27 cellular contexts compared by ENCODE assay signal in genomic region chr6:27415898-27416297, GRCh38.
"Had no signal": no experiment of that assay in that cellular context is flagged by ENCODE, and none has a peak within 500 bp of the region (broad histone marks: within the 10 kb centered on the region; RNA-seq: fewer than 3 reads in every experiment).

No MANE protein-coding gene starts in this region.

- H3K4me2 ChIP-seq: hepatocyte, neural progenitor cell had no signal

- H2AFZ ChIP-seq: hepatocyte, neural progenitor cell had no signal

- H3K4me3 ChIP-seq: hepatocyte, left ventricle myocardium inferior, lung, neural progenitor cell, ovary, right atrium auricular region, skin epidermis, stomach, thoracic aorta, tibial artery, upper lobe of right lung had no signal

- H3K79me2 ChIP-seq: hepatocyte had no signal

- H3K36me3 ChIP-seq: left ventricle myocardium inferior, neural progenitor cell, neutrophil, ovary, right atrium auricular region, stomach, thoracic aorta, tibial artery, upper lobe of right lung had no signal

- ATAC-seq: natural killer cell; sciatic nerve; stimulated activated naive B cell treated with anti-CD40 and anti-IgM and Interleukin-4, amounts not matched to agents 10 μg/mL and 1 μg/mL and 100 μg/mL, for 72 hours; stimulated activated naive CD8-positive, alpha-beta T cell treated with anti-CD3 and anti-CD28 coated beads, Interleukin-15, Interleukin-2, amounts not matched to agents 100 U/mL and 50 U/mL, for 24 hours; upper lobe of right lung had no signal

- H3K9me3 ChIP-seq: neutrophil, ovary, right atrium auricular region, stomach, thoracic aorta, tibial artery, upper lobe of right lung had no signal

- DNase-seq: islet precursor cell; left ventricle myocardium inferior; mesendoderm; naive B cell; natural killer cell; nephron progenitor cell; occipital lobe; ovary; stimulated activated CD4-positive, alpha-beta T cell treated with anti-CD3 and anti-CD28 coated beads, Interleukin-12 subunit alpha, Interleukin-12 subunit beta, amount 100 ng/mL, for 4 hours; stimulated activated CD4-positive, alpha-beta T cell treated with anti-CD3 and anti-CD28 coated beads, Interleukin-15, amount 100 ng/mL, for 24 hours; stimulated activated CD4-positive, alpha-beta T cell treated with anti-CD3 and anti-CD28 coated beads, Interleukin-2, amount 100 ng/mL, for 24 hours; stimulated activated CD4-positive, alpha-beta T cell treated with anti-CD3 and anti-CD28 coated beads, Interleukin-4, amount 100 ng/mL, for 1 hour; stimulated activated naive B cell treated with anti-CD40 and anti-IgM and Interleukin-4, amounts not matched to agents 10 μg/mL and 1 μg/mL and 100 μg/mL, for 72 hours; stimulated activated naive CD8-positive, alpha-beta T cell treated with anti-CD3 and anti-CD28 coated beads, Interleukin-15, Interleukin-2, amounts not matched to agents 100 U/mL and 50 U/mL, for 24 hours; stomach; tibial artery; trophoblast cell; upper lobe of right lung had no signal

- H3K27me3 ChIP-seq: hepatocyte, neural progenitor cell, neutrophil, ovary, right atrium auricular region, stomach, tibial artery, upper lobe of right lung had no signal

- H3K9ac ChIP-seq: neural progenitor cell had no signal

- H3K27ac ChIP-seq: hepatocyte, left ventricle myocardium inferior, neural progenitor cell, neutrophil, ovary, right atrium auricular region, skin epidermis, stomach, thoracic aorta, tibial artery, upper lobe of right lung had no signal

- FAIRE-seq: urothelium cell line had no signal

- H3K4me1 ChIP-seq: left ventricle myocardium inferior, right atrium auricular region, stomach, tibial artery, upper lobe of right lung had no signal
